ENCODE assay signal across 10 cellular contexts in the genomic region with DNA sequence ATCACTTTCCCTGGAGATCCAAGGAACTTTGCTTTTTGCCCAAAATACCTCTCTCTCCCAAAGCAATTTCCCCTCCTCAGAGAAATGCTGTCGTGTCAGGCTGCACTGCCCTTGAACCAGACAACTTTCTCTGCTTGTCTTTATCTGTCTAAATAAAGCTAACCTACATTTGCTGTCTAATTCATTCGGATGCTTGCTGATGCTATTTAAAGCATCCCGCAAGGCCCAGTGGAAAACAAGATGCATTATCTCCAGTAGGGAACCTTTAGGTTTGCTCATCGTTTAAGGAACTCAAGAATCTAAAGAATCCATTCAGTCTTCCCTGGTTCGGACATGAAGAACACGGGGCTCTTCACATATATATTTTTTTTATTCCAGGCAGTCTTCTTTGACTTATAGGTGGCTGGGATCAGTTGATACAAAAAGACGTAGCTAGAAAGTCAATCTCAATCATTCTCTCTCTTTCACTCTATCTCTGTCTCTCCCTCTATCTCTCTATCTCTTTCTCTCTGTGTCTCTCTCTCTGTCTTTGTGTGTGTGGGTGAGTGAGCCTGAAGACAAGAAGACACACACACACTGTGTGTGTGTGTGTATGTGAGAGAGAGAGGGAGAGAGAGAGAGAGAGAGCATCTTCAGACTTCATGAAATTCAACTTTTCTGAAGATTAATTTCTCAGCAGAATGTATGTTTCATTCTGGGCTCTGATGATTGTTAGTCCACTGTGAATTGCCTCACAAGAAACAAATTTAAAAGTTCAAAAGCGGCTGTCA.
DNase-seq lines count a peak whose midpoint lies in the region; ATAC-seq and TF ChIP-seq lines count a peak whose summit lies in the region.
"Had no signal": no experiment of that assay in that cellular context is flagged by ENCODE, and none has a peak within 500 bp of the region (broad histone marks: within the 10 kb centered on the region; RNA-seq: fewer than 3 reads in every experiment).

No MANE protein-coding gene starts in this region.

- peak overlapping the region in 1 of 4 donors; percentile 5 for H3K4me3 ChIP-seq in tibial nerve

- ATAC-seq in Right ventricle myocardium inferior (peak; percentile 49), left cardiac atrium (no peak), GM21515 (IDR thresholded peaks at IDR 0.05; ENCODE audit: unreplicated experiment) (no peak), HG03175 (IDR thresholded peaks at IDR 0.05; ENCODE audit: unreplicated experiment) (no peak)

- H3K36me3 ChIP-seq in tibial nerve, result no peaks in the 10 kb centered on the region

- TF ChIP-seq CTCF in tibial nerve (IDR thresholded peaks at IDR 0.05), result no peak

- no peak for DNase-seq in Right ventricle myocardium inferior (ENCODE audit: missing footprints)
- no peak for DNase-seq in left cardiac atrium
- DNase-seq in activated naive CD8-positive, alpha-beta T cell treated with anti-CD3 and anti-CD28 coated beads for 36 hours, result no peak
- no peak for DNase-seq in immature natural killer cell
- DNase-seq in tibial nerve (ENCODE audit: low spot score in 2 of 2), result no peak
- no peak for DNase-seq in NAMALWA (ENCODE audit: low spot score)
- DNase-seq: NCI-H1092 had no signal

- H3K36me3 Mint-ChIP-seq in activated naive CD8-positive, alpha-beta T cell treated with anti-CD3 and anti-CD28 coated beads for 36 hours, result peaks cover 10% of the 10 kb centered on the region
- H3K36me3 Mint-ChIP-seq in immature natural killer cell, result no peaks in the 10 kb centered on the region

- peak overlapping the region; percentile 54 for H3K4me3 Mint-ChIP-seq in activated naive CD8-positive, alpha-beta T cell treated with anti-CD3 and anti-CD28 coated beads for 36 hours
- H3K4me3 Mint-ChIP-seq in immature natural killer cell, result peak overlapping the region in 3 of 5 donors; percentile 33 to 70 (median 65)
- H3K4me3 Mint-ChIP-seq: nephron had no signal

- peak overlapping the region; percentile 98 for H3K27ac Mint-ChIP-seq in activated naive CD8-positive, alpha-beta T cell treated with anti-CD3 and anti-CD28 coated beads for 36 hours
- H3K27ac Mint-ChIP-seq in immature natural killer cell, result peak overlapping the region; percentile 92 to 98 (median 96)
- H3K27ac Mint-ChIP-seq: nephron had no signal

- peak overlapping the region in 3 of 4 donors; percentile 15 to 75 (median 49) for H3K27ac ChIP-seq in tibial nerve

- no peak for TF ChIP-seq POLR2A in tibial nerve (IDR thresholded peaks at IDR 0.05)

- peaks cover 0 to 19% (median 3%) of the 10 kb centered on the region in 4 donors for H3K4me1 ChIP-seq in tibial nerve

- H3K9me3 ChIP-seq in tibial nerve, result no peaks in the 10 kb centered on the region

- WGBS in tibial nerve, 2 donors, result 45 to 54% methylated on average over 8 of the region's 8 CpGs

- no peaks in the 10 kb centered on the region for H3K9me3 Mint-ChIP-seq in activated naive CD8-positive, alpha-beta T cell treated with anti-CD3 and anti-CD28 coated beads for 36 hours
- H3K9me3 Mint-ChIP-seq in immature natural killer cell, result no peaks in the 10 kb centered on the region
- H3K9me3 Mint-ChIP-seq: nephron had no signal

- intact Hi-C loops in Right ventricle myocardium inferior (cut with DNase I) (no loop called here), left cardiac atrium (cut with DNase I) (no loop called here)

- no peak for TF ChIP-seq EP300 in tibial nerve (IDR thresholded peaks at IDR 0.05)

- no peaks in the 10 kb centered on the region for H3K27me3 Mint-ChIP-seq in activated naive CD8-positive, alpha-beta T cell treated with anti-CD3 and anti-CD28 coated beads for 36 hours
- H3K27me3 Mint-ChIP-seq in immature natural killer cell (ENCODE audit: low read depth in 3 of 3), result peaks cover 2 to 17% (median 16%) of the 10 kb centered on the region in 3 donors

- H3K4me1 Mint-ChIP-seq in activated naive CD8-positive, alpha-beta T cell treated with anti-CD3 and anti-CD28 coated beads for 36 hours, result peaks cover 65% of the 10 kb centered on the region
- peaks cover 55 to 59% of the 10 kb centered on the region in 2 donors for H3K4me1 Mint-ChIP-seq in immature natural killer cell

- no peaks in the 10 kb centered on the region for H3K27me3 ChIP-seq in tibial nerve
